In the genomic region with DNA sequence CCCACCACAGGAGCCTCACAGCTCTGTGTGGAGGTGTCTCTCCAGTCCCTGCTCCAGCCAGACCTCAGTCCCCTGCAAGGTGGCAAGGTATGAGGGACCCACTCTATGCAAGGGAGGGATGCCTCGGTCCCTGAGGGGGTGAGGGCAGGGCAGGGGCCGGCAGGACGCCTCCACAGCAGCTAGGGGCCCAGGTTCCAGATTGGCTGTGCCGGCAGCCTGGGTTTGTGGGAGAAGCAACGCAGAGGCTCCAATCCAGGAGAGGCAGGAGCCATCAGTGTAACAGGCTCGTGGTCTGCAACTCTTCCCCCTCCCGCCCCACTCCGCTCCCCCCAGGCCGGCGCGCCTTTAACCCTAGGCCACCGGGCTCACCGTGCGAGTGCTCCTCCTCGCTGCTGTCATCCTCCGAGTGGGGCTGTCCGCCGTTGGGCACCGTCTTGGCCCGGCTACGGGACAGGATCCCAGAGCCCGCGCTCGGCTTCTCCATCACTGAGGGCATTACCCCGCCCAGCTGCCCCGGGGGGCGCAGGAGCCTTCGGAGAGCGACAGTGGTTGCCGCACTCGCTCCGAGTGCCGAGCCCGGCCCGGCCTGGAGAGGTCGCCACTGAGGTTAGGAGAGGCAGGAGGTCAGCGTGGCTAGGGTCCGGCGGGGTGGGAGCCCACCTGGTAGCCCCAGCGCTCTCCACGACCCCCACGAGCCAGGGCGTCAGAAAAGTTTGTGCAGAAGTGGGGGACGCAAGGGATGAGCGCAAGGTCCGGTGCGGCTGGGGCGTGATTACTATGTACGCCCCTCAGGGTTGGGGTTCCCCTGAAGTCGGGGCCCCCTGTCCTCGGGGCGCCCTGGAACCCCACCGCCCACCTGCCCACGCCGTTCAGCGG, we compare ENCODE assay signal across 1 cellular context.
A peak's percentile ranks its signal among the peaks of the same experiment; 100 is the strongest.
TF ChIP-seq lines count a peak whose summit lies in the region.

No MANE protein-coding gene starts in this region.

TF ChIP-seq in HEK293, 187 proteins besides CTCF, POLR2A, EP300 and RAD21 (continued from another document and continues in another):
- TF ChIP-seq KLF8 (tag by site-specific recombination; IDR thresholded peaks at IDR 0.05) (no peak; the same call in 1 of the 2 replicates), ZNF433 (tag by site-specific recombination; IDR thresholded peaks at IDR 0.05; ENCODE audit: low read depth) (no peak), ZNF544 (tag by site-specific recombination; IDR thresholded peaks at IDR 0.05) (no peak), ZNF324 (tag by site-specific recombination; IDR thresholded peaks at IDR 0.05) (peak; percentile 58; the same call in 1 of the 2 replicates), ZNF239 (tag by site-specific recombination; IDR thresholded peaks at IDR 0.05) (no peak), SP7 (tag by site-specific recombination; IDR thresholded peaks at IDR 0.05) (peak; percentile 18; the same call in 1 of the 2 replicates), ZFHX2 (tag by site-specific recombination; conservative IDR thresholded peaks at IDR 0.05) (no peak), SCRT2 (tag by site-specific recombination; IDR thresholded peaks at IDR 0.05) (no peak), ZNF654 (tag by site-specific recombination; IDR thresholded peaks at IDR 0.05; ENCODE audit: low read depth) (no peak), ZNF664 (tag by site-specific recombination; IDR thresholded peaks at IDR 0.05) (no peak), ZFP41 (tag by site-specific recombination; IDR thresholded peaks at IDR 0.05; ENCODE audit: borderline replicate concordance) (no peak), ZNF341 (tag by site-specific recombination; IDR thresholded peaks at IDR 0.05; ENCODE audit: low read depth) (no peak), ZNF558 (tag by site-specific recombination; IDR thresholded peaks at IDR 0.05) (no peak), ZNF837 (tag by site-specific recombination; IDR thresholded peaks at IDR 0.05) (no peak), SP2 (tag by site-specific recombination; IDR thresholded peaks at IDR 0.05) (0 out of 2 replicates have a peak, but pooled peaks have one; percentile 8), ZNF76 (tag by site-specific recombination; IDR thresholded peaks at IDR 0.05; ENCODE audit: borderline replicate concordance, low read depth) (no peak), ZNF561 (tag by site-specific recombination; IDR thresholded peaks at IDR 0.05; ENCODE audit: borderline replicate concordance) (peak; percentile 32; the same call in 1 of the 2 replicates), ZBTB7A (tag by site-specific recombination; IDR thresholded peaks at IDR 0.05; ENCODE audit: low read depth) (peak; percentile 70; the same call in 1 of the 2 replicates), ZNF175 (tag by site-specific recombination; IDR thresholded peaks at IDR 0.05) (no peak), GLIS2 (tag by site-specific recombination; IDR thresholded peaks at IDR 0.05) (peak; percentile 90), ZNF16 (tag by site-specific recombination; IDR thresholded peaks at IDR 0.05; ENCODE audit: low read depth) (no peak), ZNF416 (tag by site-specific recombination; IDR thresholded peaks at IDR 0.05) (no peak), ZNF155 (tag by site-specific recombination; IDR thresholded peaks at IDR 0.05) (no peak), ZNF335 (tag by site-specific recombination; conservative IDR thresholded peaks at IDR 0.05) (peak; percentile 19), ZNF214 (tag by site-specific recombination; IDR thresholded peaks at IDR 0.05; ENCODE audit: borderline replicate concordance) (no peak), ZNF132 (tag by site-specific recombination; IDR thresholded peaks at IDR 0.05; ENCODE audit: borderline replicate concordance) (no peak), ZNF777 (tag by site-specific recombination; IDR thresholded peaks at IDR 0.05; ENCODE audit: borderline replicate concordance) (no peak), GFI1B (tag by site-specific recombination; IDR thresholded peaks at IDR 0.05) (no peak), ZNF184 (tag by site-specific recombination; IDR thresholded peaks at IDR 0.05) (no peak), ZNF133 (tag by site-specific recombination; IDR thresholded peaks at IDR 0.05) (no peak), ZNF174 (tag by site-specific recombination; IDR thresholded peaks at IDR 0.05) (no peak), ZNF501 (tag by site-specific recombination; IDR thresholded peaks at IDR 0.05) (0 out of 2 replicates have a peak, but pooled peaks have one; percentile 27), BCL11B (tag by site-specific recombination; IDR thresholded peaks at IDR 0.05; ENCODE audit: low read depth) (0 out of 2 replicates have a peak, but pooled peaks have one; percentile 31), ZNF311 (tag by site-specific recombination; IDR thresholded peaks at IDR 0.05; ENCODE audit: borderline replicate concordance) (no peak), ZNF623 (tag by site-specific recombination; IDR thresholded peaks at IDR 0.05) (no peak), ZXDB (tag by site-specific recombination; IDR thresholded peaks at IDR 0.05) (no peak), ZNF24 (tag by site-specific recombination; IDR thresholded peaks at IDR 0.05) (no peak), ZIC2 (tag by site-specific recombination; IDR thresholded peaks at IDR 0.05) (peak; percentile 54), ZNF610 (tag by site-specific recombination; IDR thresholded peaks at IDR 0.05; ENCODE audit: borderline replicate concordance) (no peak), ZFP3 (tag by site-specific recombination; IDR thresholded peaks at IDR 0.05; ENCODE audit: low read depth) (no peak), ZNF747 (tag by site-specific recombination; IDR thresholded peaks at IDR 0.05) (no peak), MYNN (tag by site-specific recombination; IDR thresholded peaks at IDR 0.05; ENCODE audit: borderline replicate concordance) (no peak), ZBTB1 (tag by site-specific recombination; IDR thresholded peaks at IDR 0.05) (no peak), ZNF366 (tag by site-specific recombination; conservative IDR thresholded peaks at IDR 0.05) (no peak), ZEB2 (tag by site-specific recombination; IDR thresholded peaks at IDR 0.05) (peak; percentile 43; the same call in 1 of the 2 replicates), ZNF514 (tag by site-specific recombination; IDR thresholded peaks at IDR 0.05) (no peak), ZNF48 (tag by site-specific recombination; IDR thresholded peaks at IDR 0.05) (no peak), ZNF391 (tag by site-specific recombination; IDR thresholded peaks at IDR 0.05; ENCODE audit: borderline replicate concordance, low read depth) (no peak), ZNF792 (tag by site-specific recombination; IDR thresholded peaks at IDR 0.05) (no peak), WT1 (tag by site-specific recombination; IDR thresholded peaks at IDR 0.05) (no peak)
- TF ChIP-seq, protein P1, sequence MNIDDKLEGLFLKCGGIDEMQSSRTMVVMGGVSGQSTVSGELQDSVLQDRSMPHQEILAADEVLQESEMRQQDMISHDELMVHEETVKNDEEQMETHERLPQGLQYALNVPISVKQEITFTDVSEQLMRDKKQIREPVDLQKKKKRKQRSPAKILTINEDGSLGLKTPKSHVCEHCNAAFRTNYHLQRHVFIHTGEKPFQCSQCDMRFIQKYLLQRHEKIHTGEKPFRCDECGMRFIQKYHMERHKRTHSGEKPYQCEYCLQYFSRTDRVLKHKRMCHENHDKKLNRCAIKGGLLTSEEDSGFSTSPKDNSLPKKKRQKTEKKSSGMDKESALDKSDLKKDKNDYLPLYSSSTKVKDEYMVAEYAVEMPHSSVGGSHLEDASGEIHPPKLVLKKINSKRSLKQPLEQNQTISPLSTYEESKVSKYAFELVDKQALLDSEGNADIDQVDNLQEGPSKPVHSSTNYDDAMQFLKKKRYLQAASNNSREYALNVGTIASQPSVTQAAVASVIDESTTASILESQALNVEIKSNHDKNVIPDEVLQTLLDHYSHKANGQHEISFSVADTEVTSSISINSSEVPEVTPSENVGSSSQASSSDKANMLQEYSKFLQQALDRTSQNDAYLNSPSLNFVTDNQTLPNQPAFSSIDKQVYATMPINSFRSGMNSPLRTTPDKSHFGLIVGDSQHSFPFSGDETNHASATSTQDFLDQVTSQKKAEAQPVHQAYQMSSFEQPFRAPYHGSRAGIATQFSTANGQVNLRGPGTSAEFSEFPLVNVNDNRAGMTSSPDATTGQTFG (tag by site-specific recombination; IDR thresholded peaks at IDR 0.05; ENCODE audit: borderline replicate concordance) = no peak
- TF ChIP-seq, protein P2, sequence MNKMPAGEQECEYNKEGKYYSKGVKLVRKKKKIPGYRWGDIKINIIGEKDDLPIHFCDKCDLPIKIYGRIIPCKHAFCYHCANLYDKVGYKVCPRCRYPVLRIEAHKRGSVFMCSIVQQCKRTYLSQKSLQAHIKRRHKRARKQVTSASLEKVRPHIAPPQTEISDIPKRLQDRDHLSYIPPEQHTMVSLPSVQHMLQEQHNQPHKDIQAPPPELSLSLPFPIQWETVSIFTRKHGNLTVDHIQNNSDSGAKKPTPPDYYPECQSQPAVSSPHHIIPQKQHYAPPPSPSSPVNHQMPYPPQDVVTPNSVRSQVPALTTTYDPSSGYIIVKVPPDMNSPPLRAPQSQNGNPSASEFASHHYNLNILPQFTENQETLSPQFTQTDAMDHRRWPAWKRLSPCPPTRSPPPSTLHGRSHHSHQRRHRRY (tag by site-specific recombination; IDR thresholded peaks at IDR 0.05) = no peak
- TF ChIP-seq, protein P3, sequence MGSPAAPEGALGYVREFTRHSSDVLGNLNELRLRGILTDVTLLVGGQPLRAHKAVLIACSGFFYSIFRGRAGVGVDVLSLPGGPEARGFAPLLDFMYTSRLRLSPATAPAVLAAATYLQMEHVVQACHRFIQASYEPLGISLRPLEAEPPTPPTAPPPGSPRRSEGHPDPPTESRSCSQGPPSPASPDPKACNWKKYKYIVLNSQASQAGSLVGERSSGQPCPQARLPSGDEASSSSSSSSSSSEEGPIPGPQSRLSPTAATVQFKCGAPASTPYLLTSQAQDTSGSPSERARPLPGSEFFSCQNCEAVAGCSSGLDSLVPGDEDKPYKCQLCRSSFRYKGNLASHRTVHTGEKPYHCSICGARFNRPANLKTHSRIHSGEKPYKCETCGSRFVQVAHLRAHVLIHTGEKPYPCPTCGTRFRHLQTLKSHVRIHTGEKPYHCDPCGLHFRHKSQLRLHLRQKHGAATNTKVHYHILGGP (tag by site-specific recombination; IDR thresholded peaks at IDR 0.05) = no peak
- TF ChIP-seq, protein P4, sequence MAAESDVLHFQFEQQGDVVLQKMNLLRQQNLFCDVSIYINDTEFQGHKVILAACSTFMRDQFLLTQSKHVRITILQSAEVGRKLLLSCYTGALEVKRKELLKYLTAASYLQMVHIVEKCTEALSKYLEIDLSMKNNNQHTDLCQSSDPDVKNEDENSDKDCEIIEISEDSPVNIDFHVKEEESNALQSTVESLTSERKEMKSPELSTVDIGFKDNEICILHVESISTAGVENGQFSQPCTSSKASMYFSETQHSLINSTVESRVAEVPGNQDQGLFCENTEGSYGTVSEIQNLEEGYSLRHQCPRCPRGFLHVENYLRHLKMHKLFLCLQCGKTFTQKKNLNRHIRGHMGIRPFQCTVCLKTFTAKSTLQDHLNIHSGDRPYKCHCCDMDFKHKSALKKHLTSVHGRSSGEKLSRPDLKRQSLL (tag by site-specific recombination; IDR thresholded peaks at IDR 0.05) = peak; percentile 89
- TF ChIP-seq, protein P5, sequence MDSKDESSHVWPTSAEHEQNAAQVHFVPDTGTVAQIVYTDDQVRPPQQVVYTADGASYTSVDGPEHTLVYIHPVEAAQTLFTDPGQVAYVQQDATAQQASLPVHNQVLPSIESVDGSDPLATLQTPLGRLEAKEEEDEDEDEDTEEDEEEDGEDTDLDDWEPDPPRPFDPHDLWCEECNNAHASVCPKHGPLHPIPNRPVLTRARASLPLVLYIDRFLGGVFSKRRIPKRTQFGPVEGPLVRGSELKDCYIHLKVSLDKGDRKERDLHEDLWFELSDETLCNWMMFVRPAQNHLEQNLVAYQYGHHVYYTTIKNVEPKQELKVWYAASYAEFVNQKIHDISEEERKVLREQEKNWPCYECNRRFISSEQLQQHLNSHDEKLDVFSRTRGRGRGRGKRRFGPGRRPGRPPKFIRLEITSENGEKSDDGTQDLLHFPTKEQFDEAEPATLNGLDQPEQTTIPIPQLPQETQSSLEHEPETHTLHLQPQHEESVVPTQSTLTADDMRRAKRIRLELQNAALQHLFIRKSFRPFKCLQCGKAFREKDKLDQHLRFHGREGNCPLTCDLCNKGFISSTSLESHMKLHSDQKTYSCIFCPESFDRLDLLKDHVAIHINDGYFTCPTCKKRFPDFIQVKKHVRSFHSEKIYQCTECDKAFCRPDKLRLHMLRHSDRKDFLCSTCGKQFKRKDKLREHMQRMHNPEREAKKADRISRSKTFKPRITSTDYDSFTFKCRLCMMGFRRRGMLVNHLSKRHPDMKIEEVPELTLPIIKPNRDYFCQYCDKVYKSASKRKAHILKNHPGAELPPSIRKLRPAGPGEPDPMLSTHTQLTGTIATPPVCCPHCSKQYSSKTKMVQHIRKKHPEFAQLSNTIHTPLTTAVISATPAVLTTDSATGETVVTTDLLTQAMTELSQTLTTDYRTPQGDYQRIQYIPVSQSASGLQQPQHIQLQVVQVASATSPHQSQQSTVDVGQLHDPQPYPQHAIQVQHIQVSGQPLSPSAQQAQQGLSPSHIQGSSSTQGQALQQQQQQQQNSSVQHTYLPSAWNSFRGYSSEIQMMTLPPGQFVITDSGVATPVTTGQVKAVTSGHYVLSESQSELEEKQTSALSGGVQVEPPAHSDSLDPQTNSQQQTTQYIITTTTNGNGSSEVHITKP (tag by site-specific recombination; IDR thresholded peaks at IDR 0.05) = 0 out of 2 replicates have a peak, but pooled peaks have one; percentile 18
- TF ChIP-seq, protein P6, sequence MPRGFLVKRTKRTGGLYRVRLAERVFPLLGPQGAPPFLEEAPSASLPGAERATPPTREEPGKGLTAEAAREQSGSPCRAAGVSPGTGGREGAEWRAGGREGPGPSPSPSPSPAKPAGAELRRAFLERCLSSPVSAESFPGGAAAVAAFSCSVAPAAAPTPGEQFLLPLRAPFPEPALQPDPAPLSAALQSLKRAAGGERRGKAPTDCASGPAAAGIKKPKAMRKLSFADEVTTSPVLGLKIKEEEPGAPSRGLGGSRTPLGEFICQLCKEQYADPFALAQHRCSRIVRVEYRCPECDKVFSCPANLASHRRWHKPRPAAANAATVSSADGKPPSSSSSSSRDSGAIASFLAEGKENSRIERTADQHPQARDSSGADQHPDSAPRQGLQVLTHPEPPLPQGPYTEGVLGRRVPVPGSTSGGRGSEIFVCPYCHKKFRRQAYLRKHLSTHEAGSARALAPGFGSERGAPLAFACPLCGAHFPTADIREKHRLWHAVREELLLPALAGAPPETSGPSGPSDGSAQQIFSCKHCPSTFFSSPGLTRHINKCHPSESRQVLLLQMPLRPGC (tag by site-specific recombination; IDR thresholded peaks at IDR 0.05) = no peak
- TF ChIP-seq, protein P7, sequence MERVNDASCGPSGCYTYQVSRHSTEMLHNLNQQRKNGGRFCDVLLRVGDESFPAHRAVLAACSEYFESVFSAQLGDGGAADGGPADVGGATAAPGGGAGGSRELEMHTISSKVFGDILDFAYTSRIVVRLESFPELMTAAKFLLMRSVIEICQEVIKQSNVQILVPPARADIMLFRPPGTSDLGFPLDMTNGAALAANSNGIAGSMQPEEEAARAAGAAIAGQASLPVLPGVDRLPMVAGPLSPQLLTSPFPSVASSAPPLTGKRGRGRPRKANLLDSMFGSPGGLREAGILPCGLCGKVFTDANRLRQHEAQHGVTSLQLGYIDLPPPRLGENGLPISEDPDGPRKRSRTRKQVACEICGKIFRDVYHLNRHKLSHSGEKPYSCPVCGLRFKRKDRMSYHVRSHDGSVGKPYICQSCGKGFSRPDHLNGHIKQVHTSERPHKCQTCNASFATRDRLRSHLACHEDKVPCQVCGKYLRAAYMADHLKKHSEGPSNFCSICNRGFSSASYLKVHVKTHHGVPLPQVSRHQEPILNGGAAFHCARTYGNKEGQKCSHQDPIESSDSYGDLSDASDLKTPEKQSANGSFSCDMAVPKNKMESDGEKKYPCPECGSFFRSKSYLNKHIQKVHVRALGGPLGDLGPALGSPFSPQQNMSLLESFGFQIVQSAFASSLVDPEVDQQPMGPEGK (tag by site-specific recombination; IDR thresholded peaks at IDR 0.05) = peak; percentile 93
